1 cellular context compared by ENCODE assay signal in genomic region chr19:1437609-1438008, GRCh38.
TF ChIP-seq lines count a peak whose summit lies in the region.

No MANE protein-coding gene starts in this region.

TF ChIP-seq in GM12878, 131 proteins besides CTCF, POLR2A, EP300 and RAD21:
- TF ChIP-seq IKZF2 (IDR thresholded peaks at IDR 0.05) (no peak), RAD51 (IDR thresholded peaks at IDR 0.05) (no peak)
